ENCODE assay signal across 1 cellular context in the genomic region with DNA sequence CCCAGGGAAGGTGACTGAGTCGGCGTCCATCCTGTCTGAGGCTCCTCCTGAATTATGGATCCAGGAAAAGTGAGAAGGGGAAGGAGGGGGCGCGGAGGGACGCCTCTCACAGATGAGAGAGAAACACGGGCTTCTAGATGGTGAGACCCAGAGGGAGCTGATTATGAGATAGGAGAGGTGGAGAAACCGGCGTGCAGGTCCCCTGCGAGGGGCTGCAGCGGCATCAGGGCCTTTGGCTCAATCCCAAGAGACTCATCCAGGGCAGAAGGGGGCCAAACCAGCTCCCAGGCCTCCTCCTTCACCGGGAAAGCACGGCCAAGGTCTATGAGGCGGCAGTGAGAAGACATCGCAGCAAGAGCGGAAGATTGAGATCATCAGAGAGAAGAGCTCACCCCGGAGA.
TF ChIP-seq lines count a peak whose summit lies in the region.

No MANE protein-coding gene starts in this region.

TF ChIP-seq in GM23338, 12 proteins besides CTCF, POLR2A, EP300 and RAD21:
- no peak for TF ChIP-seq ZNF462 (CRISPR knock-in tag; IDR thresholded peaks at IDR 0.05)
- TF ChIP-seq EZH2 (IDR thresholded peaks at IDR 0.05; ENCODE audit: low read depth, unreplicated experiment) = no peak
- TF ChIP-seq NANOG (IDR thresholded peaks at IDR 0.05; ENCODE audit: borderline replicate concordance) = no peak
- TF ChIP-seq CREB1 (CRISPR knock-in tag; IDR thresholded peaks at IDR 0.05; ENCODE audit: low read depth) = no peak
- TF ChIP-seq STAT1 (IDR thresholded peaks at IDR 0.05; ENCODE audit: unreplicated experiment) = no peak
- no peak for TF ChIP-seq ZNF331 (CRISPR knock-in tag; IDR thresholded peaks at IDR 0.05; ENCODE audit: low read depth)
- TF ChIP-seq JUNB (IDR thresholded peaks at IDR 0.05; ENCODE audit: unreplicated experiment) = no peak
- TF ChIP-seq POLR2AphosphoS5 (IDR thresholded peaks at IDR 0.05; ENCODE audit: low read depth) = no peak
- TF ChIP-seq, protein P1, sequence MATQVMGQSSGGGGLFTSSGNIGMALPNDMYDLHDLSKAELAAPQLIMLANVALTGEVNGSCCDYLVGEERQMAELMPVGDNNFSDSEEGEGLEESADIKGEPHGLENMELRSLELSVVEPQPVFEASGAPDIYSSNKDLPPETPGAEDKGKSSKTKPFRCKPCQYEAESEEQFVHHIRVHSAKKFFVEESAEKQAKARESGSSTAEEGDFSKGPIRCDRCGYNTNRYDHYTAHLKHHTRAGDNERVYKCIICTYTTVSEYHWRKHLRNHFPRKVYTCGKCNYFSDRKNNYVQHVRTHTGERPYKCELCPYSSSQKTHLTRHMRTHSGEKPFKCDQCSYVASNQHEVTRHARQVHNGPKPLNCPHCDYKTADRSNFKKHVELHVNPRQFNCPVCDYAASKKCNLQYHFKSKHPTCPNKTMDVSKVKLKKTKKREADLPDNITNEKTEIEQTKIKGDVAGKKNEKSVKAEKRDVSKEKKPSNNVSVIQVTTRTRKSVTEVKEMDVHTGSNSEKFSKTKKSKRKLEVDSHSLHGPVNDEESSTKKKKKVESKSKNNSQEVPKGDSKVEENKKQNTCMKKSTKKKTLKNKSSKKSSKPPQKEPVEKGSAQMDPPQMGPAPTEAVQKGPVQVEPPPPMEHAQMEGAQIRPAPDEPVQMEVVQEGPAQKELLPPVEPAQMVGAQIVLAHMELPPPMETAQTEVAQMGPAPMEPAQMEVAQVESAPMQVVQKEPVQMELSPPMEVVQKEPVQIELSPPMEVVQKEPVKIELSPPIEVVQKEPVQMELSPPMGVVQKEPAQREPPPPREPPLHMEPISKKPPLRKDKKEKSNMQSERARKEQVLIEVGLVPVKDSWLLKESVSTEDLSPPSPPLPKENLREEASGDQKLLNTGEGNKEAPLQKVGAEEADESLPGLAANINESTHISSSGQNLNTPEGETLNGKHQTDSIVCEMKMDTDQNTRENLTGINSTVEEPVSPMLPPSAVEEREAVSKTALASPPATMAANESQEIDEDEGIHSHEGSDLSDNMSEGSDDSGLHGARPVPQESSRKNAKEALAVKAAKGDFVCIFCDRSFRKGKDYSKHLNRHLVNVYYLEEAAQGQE (IDR thresholded peaks at IDR 0.05; ENCODE audit: unreplicated experiment) = no peak
- no peak for TF ChIP-seq EZH2phosphoT487 (IDR thresholded peaks at IDR 0.05; ENCODE audit: unreplicated experiment)
- no peak for TF ChIP-seq ETS1 (IDR thresholded peaks at IDR 0.05)
- TF ChIP-seq ZNF114 (CRISPR knock-in tag; IDR thresholded peaks at IDR 0.05) = no peak
